In genomic region chr16:60608971-60609370, GRCh38 we compare ENCODE assay signal across 19 cellular contexts.
"Had no signal": no experiment of that assay in that cellular context is flagged by ENCODE, and none has a peak within 500 bp of the region (broad histone marks: within the 10 kb centered on the region; RNA-seq: fewer than 3 reads in every experiment).

No MANE protein-coding gene starts in this region.

- ATAC-seq: Panc1, PC-3 had no signal

- DNase-seq: KBM-7, MM.1S, NCI-H1092 treated with DMSO at 0.1 percent for 48 hours, NCI-H1436, NCI-H187, NCI-H2029, NCI-H2081 treated with DMSO at 0.1 percent for 48 hours, NCI-H2171, NCI-H226, NCI-H446, NCI-H510A, NCI-H524 treated with DMSO at 0.1 percent for 48 hours, NCI-H69, NCI-H774, PC-3, Right ventricle myocardium superior, SK-N-SH, SW 1271 had no signal
